ENCODE assay signal across 24 cellular contexts in the genomic region with DNA sequence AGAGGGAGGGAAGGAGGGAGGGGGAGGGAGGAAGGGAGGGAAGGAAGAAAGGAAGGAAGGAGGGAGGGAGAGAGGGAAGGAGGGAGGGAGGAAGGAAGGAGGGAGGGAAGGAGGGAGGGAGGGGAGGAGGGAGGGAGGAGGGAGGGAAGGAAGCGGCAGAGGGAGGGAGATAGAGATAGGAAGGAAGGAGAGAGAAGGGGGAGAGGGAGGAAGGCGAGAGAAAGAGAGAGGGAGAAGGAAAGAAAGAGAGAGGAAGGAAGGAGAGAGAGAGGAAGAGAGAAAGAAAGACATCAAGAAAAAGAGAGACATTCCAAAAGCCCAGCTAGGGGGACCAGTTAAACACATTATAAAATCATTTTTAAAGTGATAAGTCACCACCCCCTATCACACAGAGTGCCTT.
"Had no signal": no experiment of that assay in that cellular context is flagged by ENCODE, and none has a peak within 500 bp of the region (broad histone marks: within the 10 kb centered on the region; RNA-seq: fewer than 3 reads in every experiment).

No MANE protein-coding gene starts in this region.

- FAIRE-seq: endometrium, islet of Langerhans had no signal

- H3K36me3 ChIP-seq: esophagus squamous epithelium, heart right ventricle, left lung, prostate gland, right atrium auricular region, sigmoid colon, suprapubic skin had no signal

- H3K27me3 Mint-ChIP-seq: naive thymus-derived CD8-positive, alpha-beta T cell had no signal

- DNase-seq: cortex of kidney; effector memory CD8-positive, alpha-beta T cell; erythroblast; esophagus squamous epithelium; foreskin melanocyte; glutamatergic neuron; heart right ventricle; hippocampal formation; left cardiac atrium; midbrain; nephron progenitor cell; sigmoid colon; stimulated activated CD4-positive, alpha-beta T cell treated with anti-CD3 and anti-CD28 coated beads, Interleukin-2, amount 100 ng/mL, for 24 hours; stimulated activated CD4-positive, alpha-beta T cell treated with anti-CD3 and anti-CD28 coated beads, Interleukin-4, amount 100 ng/mL, for 24 hours; stimulated activated naive CD4-positive, alpha-beta T cell; stimulated activated naive CD8-positive, alpha-beta T cell treated with anti-CD3 and anti-CD28 coated beads, Interleukin-15, amount 100 ng/mL, for 72 hours; trophoblast cell had no signal

- H3K27ac Mint-ChIP-seq: nephron progenitor cell had no signal

- H3K27me3 ChIP-seq: left lung, right atrium auricular region, sigmoid colon, suprapubic skin had no signal

- H3K36me3 Mint-ChIP-seq: naive thymus-derived CD8-positive, alpha-beta T cell had no signal

- H3K4me3 ChIP-seq: esophagus squamous epithelium, heart right ventricle, left lung, prostate gland, right atrium auricular region, sigmoid colon, suprapubic skin had no signal

- ATAC-seq: effector memory CD8-positive, alpha-beta T cell; heart right ventricle; left cardiac atrium; left lung; naive thymus-derived CD8-positive, alpha-beta T cell; stimulated activated naive CD8-positive, alpha-beta T cell treated with anti-CD3 and anti-CD28 coated beads, Interleukin-15, amount 100 ng/mL, for 72 hours had no signal

- H3K4me3 Mint-ChIP-seq: effector memory CD8-positive, alpha-beta T cell; naive thymus-derived CD8-positive, alpha-beta T cell; nephron progenitor cell; stimulated activated naive CD8-positive, alpha-beta T cell treated with anti-CD3 and anti-CD28 coated beads, Interleukin-15, amount 100 ng/mL, for 72 hours had no signal

- H3K9me3 ChIP-seq: esophagus squamous epithelium, heart right ventricle, left lung, prostate gland, right atrium auricular region, sigmoid colon, suprapubic skin had no signal

- H3K9me3 Mint-ChIP-seq: effector memory CD8-positive, alpha-beta T cell; nephron progenitor cell; stimulated activated naive CD8-positive, alpha-beta T cell treated with anti-CD3 and anti-CD28 coated beads, Interleukin-15, amount 100 ng/mL, for 72 hours had no signal

- H3K4me1 ChIP-seq: prostate gland had no signal

- H3K27ac ChIP-seq: heart right ventricle, left lung, prostate gland, right atrium auricular region, suprapubic skin had no signal
